Comparison of ENCODE assay signal across 8 cellular contexts in genomic region chr7:5824297-5824610, GRCh38. TPM values are rescaled to one million over a fixed set of nuclear protein-coding genes. Genes with fewer than 3 reads are reported as not detected.
DNase-seq lines count a peak whose midpoint lies in the region; ATAC-seq and TF ChIP-seq lines count a peak whose summit lies in the region.

No MANE protein-coding gene starts in this region.

- H3K27ac Mint-ChIP-seq in glutamatergic neuron (ENCODE audit: unreplicated experiment), result no peak overlapping the region

- H3K36me3 ChIP-seq in SU-DHL-6 (ENCODE audit: low read length), result no peaks in the 10 kb centered on the region

- no peaks in the 10 kb centered on the region for H3K27me3 Mint-ChIP-seq in glutamatergic neuron (ENCODE audit: unreplicated experiment)

- H3K36me3 Mint-ChIP-seq in glutamatergic neuron (ENCODE audit: unreplicated experiment), result no peaks in the 10 kb centered on the region

- H3K4me1 Mint-ChIP-seq in glutamatergic neuron (ENCODE audit: low read depth, unreplicated experiment), result peaks cover 2% of the 10 kb centered on the region

- TF ChIP-seq CTCF in SU-DHL-6 (IDR thresholded peaks at IDR 0.05; ENCODE audit: insufficient read depth, low read length, poor library complexity, severe bottlenecking), result no peak
- no peak for TF ChIP-seq CTCF in glutamatergic neuron (IDR thresholded peaks at IDR 0.05; ENCODE audit: partially characterized antibody, unreplicated experiment)

- no peak overlapping the region for H3K4me3 ChIP-seq in SU-DHL-6 (ENCODE audit: insufficient read depth, low read length, poor library complexity, severe bottlenecking)

- no peak for ATAC-seq in HG03571 (IDR thresholded peaks at IDR 0.05; ENCODE audit: unreplicated experiment)

- H3K9me3 ChIP-seq in SU-DHL-6 (ENCODE audit: insufficient read depth, low read length), result no peaks in the 10 kb centered on the region

- H3K27me3 ChIP-seq in SU-DHL-6 (ENCODE audit: low read length), result no peaks in the 10 kb centered on the region

- H3K4me2 ChIP-seq in SU-DHL-6 (ENCODE audit: low read depth, low read length, poor library complexity, severe bottlenecking), result peak overlapping the region; percentile 67

- H3K27ac ChIP-seq in SU-DHL-6 (ENCODE audit: low read depth, low read length), result no peak overlapping the region

- H3F3A ChIP-seq in SU-DHL-6 (ENCODE audit: insufficient read depth), result 0 out of 2 replicates have a peak, but pooled peaks cover 6% of the 10 kb centered on the region

- no peaks in the 10 kb centered on the region for H3K79me2 ChIP-seq in SU-DHL-6 (ENCODE audit: insufficient read depth, low read length)

- DNase-seq in activated T-cell treated with anti-CD3 and anti-CD28 coated beads for 24 hours (ENCODE audit: low read depth), result peak; percentile 36
- no peak for DNase-seq in glutamatergic neuron
- peak; percentile 19 for DNase-seq in stimulated activated CD8-positive, alpha-beta memory T cell treated with anti-CD3 and anti-CD28 coated beads, Interleukin-15, amount 100 ng/mL, for 1 hour (ENCODE audit: low read depth)
- DNase-seq in NCI-H524 treated with DMSO at 0.1 percent for 48 hours (lab: John Stamatoyannopoulos, UW), result no peak
- DNase-seq in NCI-H2227 (lab: John Stamatoyannopoulos, UW; ENCODE audit: unreplicated experiment), result no peak
- DNase-seq in SW480 (ENCODE audit: low spot score), result no peak

- H3K9me3 Mint-ChIP-seq in glutamatergic neuron (ENCODE audit: unreplicated experiment), result peaks cover 4% of the 10 kb centered on the region

- H4K20me1 ChIP-seq in SU-DHL-6 (ENCODE audit: low read depth, low read length), result no peaks in the 10 kb centered on the region

- H3K9ac ChIP-seq in SU-DHL-6 (ENCODE audit: low read length), result no peak overlapping the region

- peak overlapping the region; percentile 1 for H3K4me3 Mint-ChIP-seq in glutamatergic neuron (ENCODE audit: unreplicated experiment)

- H3K9me2 ChIP-seq in SU-DHL-6 (replicated peaks; ENCODE audit: insufficient read depth, low read length), result no peaks in the 10 kb centered on the region

- H2AFZ ChIP-seq in SU-DHL-6 (ENCODE audit: low read depth, low read length, severe bottlenecking), result no peak overlapping the region

RNA-seq across cellular contexts. Expression of gene RNF216, which starts 42.8 kb away (rescaled TPM):
- 29.1 TPM for total RNA-seq in glutamatergic neuron (ENCODE audit: unreplicated experiment)

RNA-seq across cellular contexts. Expression of gene OCM, which starts 56.3 kb away (rescaled TPM):
- total RNA-seq in glutamatergic neuron (ENCODE audit: unreplicated experiment), result not detected

Comparison
In these comparisons a context has a peak if more than half of its experiments do, and no peak if none do; other contexts are left out.
1. DNase-seq: peak in activated T-cell treated with anti-CD3 and anti-CD28 coated beads for 24 hours (single experiment) and stimulated activated CD8-positive, alpha-beta memory T cell treated with anti-CD3 and anti-CD28 coated beads, Interleukin-15, amount 100 ng/mL, for 1 hour (single experiment); none in glutamatergic neuron (single experiment), NCI-H524 treated with DMSO at 0.1 percent for 48 hours (single experiment), NCI-H2227 (single experiment) and SW480 (single experiment).